Comparison of ENCODE assay signal across 2 cellular contexts in the genomic region with DNA sequence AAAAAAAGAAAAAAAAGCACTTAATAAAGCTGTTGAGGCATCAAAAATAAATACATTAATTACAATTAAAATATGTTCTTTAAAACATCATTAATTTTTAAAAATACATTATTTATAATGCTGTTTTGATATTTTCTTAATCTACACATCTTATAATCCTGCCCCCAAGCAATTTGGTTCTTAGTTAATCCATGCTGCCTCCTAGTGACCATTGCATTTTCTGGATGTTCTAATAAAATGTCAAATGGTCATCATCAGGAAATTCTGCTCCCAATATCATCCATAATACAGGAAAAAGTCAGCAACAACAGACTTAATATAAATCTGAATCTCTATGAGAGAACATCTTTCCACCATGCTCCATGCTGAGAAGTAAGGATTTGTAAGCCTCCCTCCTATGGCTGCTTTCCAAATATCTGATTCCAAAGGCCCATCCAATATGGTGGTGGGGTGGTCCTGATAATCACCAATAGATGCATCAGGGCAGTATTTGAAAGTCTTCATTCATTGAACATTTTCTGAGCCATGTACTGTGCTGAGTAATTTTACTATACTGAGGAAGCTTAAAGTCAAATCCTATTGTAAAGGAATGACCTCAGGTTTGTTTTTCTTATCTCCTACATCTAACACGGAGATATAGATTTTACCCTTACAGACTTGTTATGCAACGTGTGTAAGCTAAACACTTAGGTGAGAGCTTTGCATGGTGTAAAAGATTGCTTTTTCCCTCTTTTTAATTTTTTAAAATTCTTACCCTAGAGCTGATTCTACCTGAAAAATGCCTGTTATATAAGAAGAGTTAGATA.
TF ChIP-seq lines count a peak whose summit lies in the region.

No MANE protein-coding gene starts in this region.

TF ChIP-seq in IMR-90, 13 proteins besides CTCF, POLR2A, EP300 and RAD21:
- TF ChIP-seq BHLHE40 (IDR thresholded peaks at IDR 0.05; ENCODE audit: low read depth, low read length) (no peak), SMC3 (IDR thresholded peaks at IDR 0.05; ENCODE audit: low read depth, low read length) (peak; percentile 91)
- TF ChIP-seq, protein P1, sequence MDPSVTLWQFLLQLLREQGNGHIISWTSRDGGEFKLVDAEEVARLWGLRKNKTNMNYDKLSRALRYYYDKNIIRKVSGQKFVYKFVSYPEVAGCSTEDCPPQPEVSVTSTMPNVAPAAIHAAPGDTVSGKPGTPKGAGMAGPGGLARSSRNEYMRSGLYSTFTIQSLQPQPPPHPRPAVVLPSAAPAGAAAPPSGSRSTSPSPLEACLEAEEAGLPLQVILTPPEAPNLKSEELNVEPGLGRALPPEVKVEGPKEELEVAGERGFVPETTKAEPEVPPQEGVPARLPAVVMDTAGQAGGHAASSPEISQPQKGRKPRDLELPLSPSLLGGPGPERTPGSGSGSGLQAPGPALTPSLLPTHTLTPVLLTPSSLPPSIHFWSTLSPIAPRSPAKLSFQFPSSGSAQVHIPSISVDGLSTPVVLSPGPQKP (IDR thresholded peaks at IDR 0.05; ENCODE audit: borderline replicate concordance, low read depth, low read length): no peak

TF ChIP-seq in K562, 482 proteins besides CTCF, POLR2A, EP300 and RAD21:
- TF ChIP-seq HMG20A (CRISPR knock-in tag; conservative IDR thresholded peaks at IDR 0.05) (no peak), CSDE1 (IDR thresholded peaks at IDR 0.05) (no peak), ZNF551 (CRISPR knock-in tag; IDR thresholded peaks at IDR 0.05) (no peak), KDM1A (IDR thresholded peaks at IDR 0.05) (no peak), SMC3 (conservative IDR thresholded peaks at IDR 0.05; ENCODE audit: insufficient read depth, low read depth, low read length) (peak; percentile 54), CCAR2 (IDR thresholded peaks at IDR 0.05; ENCODE audit: low read depth, low read length) (no peak)
- TF ChIP-seq, protein P2, sequence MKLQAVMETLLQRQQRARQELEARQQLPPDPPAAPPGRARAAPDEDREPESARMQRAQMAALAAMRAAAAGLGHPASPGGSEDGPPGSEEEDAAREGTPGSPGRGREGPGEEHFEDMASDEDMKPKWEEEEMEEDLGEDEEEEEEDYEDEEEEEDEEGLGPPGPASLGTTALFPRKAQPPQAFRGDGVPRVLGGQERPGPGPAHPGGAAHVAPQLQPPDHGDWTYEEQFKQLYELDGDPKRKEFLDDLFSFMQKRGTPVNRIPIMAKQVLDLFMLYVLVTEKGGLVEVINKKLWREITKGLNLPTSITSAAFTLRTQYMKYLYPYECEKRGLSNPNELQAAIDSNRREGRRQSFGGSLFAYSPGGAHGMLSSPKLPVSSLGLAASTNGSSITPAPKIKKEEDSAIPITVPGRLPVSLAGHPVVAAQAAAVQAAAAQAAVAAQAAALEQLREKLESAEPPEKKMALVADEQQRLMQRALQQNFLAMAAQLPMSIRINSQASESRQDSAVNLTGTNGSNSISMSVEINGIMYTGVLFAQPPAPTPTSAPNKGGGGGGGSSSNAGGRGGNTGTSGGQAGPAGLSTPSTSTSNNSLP (IDR thresholded peaks at IDR 0.05; ENCODE audit: borderline replicate concordance, low read depth, low read length): peak; percentile 48; the same call in 1 of the 2 replicates
- TF ChIP-seq, protein P3, sequence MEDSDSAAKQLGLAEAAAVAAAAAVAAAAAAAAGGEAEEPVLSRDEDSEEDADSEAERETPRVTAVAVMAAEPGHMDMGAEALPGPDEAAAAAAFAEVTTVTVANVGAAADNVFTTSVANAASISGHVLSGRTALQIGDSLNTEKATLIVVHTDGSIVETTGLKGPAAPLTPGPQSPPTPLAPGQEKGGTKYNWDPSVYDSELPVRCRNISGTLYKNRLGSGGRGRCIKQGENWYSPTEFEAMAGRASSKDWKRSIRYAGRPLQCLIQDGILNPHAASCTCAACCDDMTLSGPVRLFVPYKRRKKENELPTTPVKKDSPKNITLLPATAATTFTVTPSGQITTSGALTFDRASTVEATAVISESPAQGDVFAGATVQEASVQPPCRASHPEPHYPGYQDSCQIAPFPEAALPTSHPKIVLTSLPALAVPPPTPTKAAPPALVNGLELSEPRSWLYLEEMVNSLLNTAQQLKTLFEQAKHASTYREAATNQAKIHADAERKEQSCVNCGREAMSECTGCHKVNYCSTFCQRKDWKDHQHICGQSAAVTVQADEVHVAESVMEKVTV (CRISPR knock-in tag; IDR thresholded peaks at IDR 0.05): peak; percentile 68
- TF ChIP-seq, protein P4, sequence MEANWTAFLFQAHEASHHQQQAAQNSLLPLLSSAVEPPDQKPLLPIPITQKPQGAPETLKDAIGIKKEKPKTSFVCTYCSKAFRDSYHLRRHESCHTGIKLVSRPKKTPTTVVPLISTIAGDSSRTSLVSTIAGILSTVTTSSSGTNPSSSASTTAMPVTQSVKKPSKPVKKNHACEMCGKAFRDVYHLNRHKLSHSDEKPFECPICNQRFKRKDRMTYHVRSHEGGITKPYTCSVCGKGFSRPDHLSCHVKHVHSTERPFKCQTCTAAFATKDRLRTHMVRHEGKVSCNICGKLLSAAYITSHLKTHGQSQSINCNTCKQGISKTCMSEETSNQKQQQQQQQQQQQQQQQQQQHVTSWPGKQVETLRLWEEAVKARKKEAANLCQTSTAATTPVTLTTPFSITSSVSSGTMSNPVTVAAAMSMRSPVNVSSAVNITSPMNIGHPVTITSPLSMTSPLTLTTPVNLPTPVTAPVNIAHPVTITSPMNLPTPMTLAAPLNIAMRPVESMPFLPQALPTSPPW (CRISPR knock-in tag; IDR thresholded peaks at IDR 0.05): 0 out of 2 replicates have a peak, but pooled peaks have one; percentile 24
- TF ChIP-seq, protein P5, sequence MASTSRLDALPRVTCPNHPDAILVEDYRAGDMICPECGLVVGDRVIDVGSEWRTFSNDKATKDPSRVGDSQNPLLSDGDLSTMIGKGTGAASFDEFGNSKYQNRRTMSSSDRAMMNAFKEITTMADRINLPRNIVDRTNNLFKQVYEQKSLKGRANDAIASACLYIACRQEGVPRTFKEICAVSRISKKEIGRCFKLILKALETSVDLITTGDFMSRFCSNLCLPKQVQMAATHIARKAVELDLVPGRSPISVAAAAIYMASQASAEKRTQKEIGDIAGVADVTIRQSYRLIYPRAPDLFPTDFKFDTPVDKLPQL (IDR thresholded peaks at IDR 0.05; ENCODE audit: extremely low read depth, insufficient read length): no peak
- TF ChIP-seq, protein P6, sequence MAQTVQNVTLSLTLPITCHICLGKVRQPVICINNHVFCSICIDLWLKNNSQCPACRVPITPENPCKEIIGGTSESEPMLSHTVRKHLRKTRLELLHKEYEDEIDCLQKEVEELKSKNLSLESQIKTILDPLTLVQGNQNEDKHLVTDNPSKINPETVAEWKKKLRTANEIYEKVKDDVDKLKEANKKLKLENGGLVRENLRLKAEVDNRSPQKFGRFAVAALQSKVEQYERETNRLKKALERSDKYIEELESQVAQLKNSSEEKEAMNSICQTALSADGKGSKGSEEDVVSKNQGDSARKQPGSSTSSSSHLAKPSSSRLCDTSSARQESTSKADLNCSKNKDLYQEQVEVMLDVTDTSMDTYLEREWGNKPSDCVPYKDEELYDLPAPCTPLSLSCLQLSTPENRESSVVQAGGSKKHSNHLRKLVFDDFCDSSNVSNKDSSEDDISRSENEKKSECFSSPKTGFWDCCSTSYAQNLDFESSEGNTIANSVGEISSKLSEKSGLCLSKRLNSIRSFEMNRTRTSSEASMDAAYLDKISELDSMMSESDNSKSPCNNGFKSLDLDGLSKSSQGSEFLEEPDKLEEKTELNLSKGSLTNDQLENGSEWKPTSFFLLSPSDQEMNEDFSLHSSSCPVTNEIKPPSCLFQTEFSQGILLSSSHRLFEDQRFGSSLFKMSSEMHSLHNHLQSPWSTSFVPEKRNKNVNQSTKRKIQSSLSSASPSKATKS (CRISPR knock-in tag; IDR thresholded peaks at IDR 0.05): no peak
